Comparison of ENCODE assay signal across 1 cellular context in the genomic region with DNA sequence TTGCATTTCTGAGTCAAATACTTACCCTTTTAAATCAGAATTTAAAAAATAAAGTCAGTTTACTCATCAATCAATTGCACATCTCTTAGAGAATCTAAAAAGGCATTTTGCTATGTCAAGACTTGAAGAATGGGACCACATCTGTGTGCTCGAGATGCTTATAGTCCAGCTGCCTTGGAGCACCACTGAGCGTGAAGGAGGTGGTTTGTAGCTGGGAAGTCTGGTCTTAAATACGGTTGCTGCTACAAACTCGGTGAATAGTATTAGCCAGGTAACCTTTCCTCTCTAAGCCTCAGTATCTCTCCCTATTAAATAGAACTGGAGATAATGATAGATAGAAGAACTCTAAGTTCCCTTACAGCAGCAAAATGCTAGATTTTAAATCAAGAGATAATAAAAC.
TF ChIP-seq lines count a peak whose summit lies in the region.

No MANE protein-coding gene starts in this region.

TF ChIP-seq in A549, 52 proteins besides CTCF, POLR2A, EP300 and RAD21 (continued from another document):
- TF ChIP-seq, protein P1, sequence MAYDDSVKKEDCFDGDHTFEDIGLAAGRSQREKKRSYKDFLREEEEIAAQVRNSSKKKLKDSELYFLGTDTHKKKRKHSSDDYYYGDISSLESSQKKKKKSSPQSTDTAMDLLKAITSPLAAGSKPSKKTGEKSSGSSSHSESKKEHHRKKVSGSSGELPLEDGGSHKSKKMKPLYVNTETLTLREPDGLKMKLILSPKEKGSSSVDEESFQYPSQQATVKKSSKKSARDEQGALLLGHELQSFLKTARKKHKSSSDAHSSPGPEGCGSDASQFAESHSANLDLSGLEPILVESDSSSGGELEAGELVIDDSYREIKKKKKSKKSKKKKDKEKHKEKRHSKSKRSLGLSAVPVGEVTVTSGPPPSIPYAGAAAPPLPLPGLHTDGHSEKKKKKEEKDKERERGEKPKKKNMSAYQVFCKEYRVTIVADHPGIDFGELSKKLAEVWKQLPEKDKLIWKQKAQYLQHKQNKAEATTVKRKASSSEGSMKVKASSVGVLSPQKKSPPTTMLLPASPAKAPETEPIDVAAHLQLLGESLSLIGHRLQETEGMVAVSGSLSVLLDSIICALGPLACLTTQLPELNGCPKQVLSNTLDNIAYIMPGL (CRISPR knock-in tag; IDR thresholded peaks at IDR 0.05; ENCODE audit: borderline replicate concordance): no peak
- TF ChIP-seq BHLHE40 (IDR thresholded peaks at IDR 0.05; ENCODE audit: low read depth, low read length): no peak
- no peak for TF ChIP-seq HOXB5 (CRISPR knock-in tag; IDR thresholded peaks at IDR 0.05)
- TF ChIP-seq HOXB13 (CRISPR knock-in tag; IDR thresholded peaks at IDR 0.05; ENCODE audit: low read depth): no peak
- TF ChIP-seq, protein P2, sequence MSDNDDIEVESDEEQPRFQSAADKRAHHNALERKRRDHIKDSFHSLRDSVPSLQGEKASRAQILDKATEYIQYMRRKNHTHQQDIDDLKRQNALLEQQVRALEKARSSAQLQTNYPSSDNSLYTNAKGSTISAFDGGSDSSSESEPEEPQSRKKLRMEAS (IDR thresholded peaks at IDR 0.05): no peak
- TF ChIP-seq MYC (IDR thresholded peaks at IDR 0.05; ENCODE audit: borderline replicate concordance, low read length): no peak
- no peak for TF ChIP-seq SREBF2 (IDR thresholded peaks at IDR 0.05)
- no peak for TF ChIP-seq CBX2 (IDR thresholded peaks at IDR 0.05; ENCODE audit: borderline replicate concordance, low read depth)
- TF ChIP-seq, protein P3, sequence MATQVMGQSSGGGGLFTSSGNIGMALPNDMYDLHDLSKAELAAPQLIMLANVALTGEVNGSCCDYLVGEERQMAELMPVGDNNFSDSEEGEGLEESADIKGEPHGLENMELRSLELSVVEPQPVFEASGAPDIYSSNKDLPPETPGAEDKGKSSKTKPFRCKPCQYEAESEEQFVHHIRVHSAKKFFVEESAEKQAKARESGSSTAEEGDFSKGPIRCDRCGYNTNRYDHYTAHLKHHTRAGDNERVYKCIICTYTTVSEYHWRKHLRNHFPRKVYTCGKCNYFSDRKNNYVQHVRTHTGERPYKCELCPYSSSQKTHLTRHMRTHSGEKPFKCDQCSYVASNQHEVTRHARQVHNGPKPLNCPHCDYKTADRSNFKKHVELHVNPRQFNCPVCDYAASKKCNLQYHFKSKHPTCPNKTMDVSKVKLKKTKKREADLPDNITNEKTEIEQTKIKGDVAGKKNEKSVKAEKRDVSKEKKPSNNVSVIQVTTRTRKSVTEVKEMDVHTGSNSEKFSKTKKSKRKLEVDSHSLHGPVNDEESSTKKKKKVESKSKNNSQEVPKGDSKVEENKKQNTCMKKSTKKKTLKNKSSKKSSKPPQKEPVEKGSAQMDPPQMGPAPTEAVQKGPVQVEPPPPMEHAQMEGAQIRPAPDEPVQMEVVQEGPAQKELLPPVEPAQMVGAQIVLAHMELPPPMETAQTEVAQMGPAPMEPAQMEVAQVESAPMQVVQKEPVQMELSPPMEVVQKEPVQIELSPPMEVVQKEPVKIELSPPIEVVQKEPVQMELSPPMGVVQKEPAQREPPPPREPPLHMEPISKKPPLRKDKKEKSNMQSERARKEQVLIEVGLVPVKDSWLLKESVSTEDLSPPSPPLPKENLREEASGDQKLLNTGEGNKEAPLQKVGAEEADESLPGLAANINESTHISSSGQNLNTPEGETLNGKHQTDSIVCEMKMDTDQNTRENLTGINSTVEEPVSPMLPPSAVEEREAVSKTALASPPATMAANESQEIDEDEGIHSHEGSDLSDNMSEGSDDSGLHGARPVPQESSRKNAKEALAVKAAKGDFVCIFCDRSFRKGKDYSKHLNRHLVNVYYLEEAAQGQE (IDR thresholded peaks at IDR 0.05): no peak
- TF ChIP-seq RNF2 (IDR thresholded peaks at IDR 0.05; ENCODE audit: borderline replicate concordance, low read depth): no peak
- TF ChIP-seq NFE2L2 (conservative IDR thresholded peaks at IDR 0.05; ENCODE audit: low read length): no peak
- TF ChIP-seq, protein P4, sequence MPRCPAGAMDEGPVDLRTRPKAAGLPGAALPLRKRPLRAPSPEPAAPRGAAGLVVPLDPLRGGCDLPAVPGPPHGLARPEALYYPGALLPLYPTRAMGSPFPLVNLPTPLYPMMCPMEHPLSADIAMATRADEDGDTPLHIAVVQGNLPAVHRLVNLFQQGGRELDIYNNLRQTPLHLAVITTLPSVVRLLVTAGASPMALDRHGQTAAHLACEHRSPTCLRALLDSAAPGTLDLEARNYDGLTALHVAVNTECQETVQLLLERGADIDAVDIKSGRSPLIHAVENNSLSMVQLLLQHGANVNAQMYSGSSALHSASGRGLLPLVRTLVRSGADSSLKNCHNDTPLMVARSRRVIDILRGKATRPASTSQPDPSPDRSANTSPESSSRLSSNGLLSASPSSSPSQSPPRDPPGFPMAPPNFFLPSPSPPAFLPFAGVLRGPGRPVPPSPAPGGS (IDR thresholded peaks at IDR 0.05): no peak
- no peak for TF ChIP-seq FOSB (CRISPR knock-in tag; IDR thresholded peaks at IDR 0.05)
- no peak for TF ChIP-seq ESRRA (IDR thresholded peaks at IDR 0.05; ENCODE audit: borderline replicate concordance, low read length)
TF ChIP-seq in A549: peak in this region for 0.
